23 cellular contexts compared by ENCODE assay signal in the genomic region with DNA sequence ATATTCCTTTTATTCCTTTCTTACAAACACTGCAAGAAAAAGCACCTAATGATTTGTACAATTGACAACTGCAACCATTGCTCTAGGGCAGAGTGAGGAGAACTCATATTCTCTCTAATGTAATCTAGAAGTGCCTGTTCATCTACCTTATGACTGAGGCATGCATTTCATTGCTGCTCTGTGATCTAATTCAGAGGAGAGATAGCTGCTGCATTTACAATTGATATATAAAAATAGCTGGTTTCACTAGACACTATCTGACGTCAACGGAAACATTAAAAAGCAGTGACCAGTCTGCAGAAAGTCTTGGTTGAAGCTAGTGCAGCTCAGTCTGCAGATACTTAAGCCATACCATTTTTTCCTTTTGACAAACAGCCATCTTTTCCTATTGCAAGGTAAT.
"Had no signal": no experiment of that assay in that cellular context is flagged by ENCODE, and none has a peak within 500 bp of the region (broad histone marks: within the 10 kb centered on the region; RNA-seq: fewer than 3 reads in every experiment).

No MANE protein-coding gene starts in this region.

- DNase-seq: colonic mucosa; dermis blood vessel endothelial cell; effector memory CD4-positive, alpha-beta T cell; erythroblast; esophagus squamous epithelium; gastrocnemius medialis; head of caudate nucleus; hippocampal formation; left colon; natural killer cell; occipital lobe; ovary; retina; right lobe of liver; stimulated activated CD4-positive, alpha-beta T cell treated with anti-CD3 and anti-CD28 coated beads, Interleukin-2, amount 100 ng/mL, for 24 hours; stimulated activated CD4-positive, alpha-beta T cell treated with anti-CD3 and anti-CD28 coated beads, Interleukin-4, amount 100 ng/mL, for 24 hours; stimulated activated naive CD8-positive, alpha-beta T cell treated with anti-CD3 and anti-CD28 coated beads, Interleukin-15, Interleukin-2, amounts not matched to agents 100 U/mL and 50 U/mL, for 24 hours; substantia nigra; testis; tibial artery had no signal

- H3K36me3 ChIP-seq: colonic mucosa, esophagus squamous epithelium, gastrocnemius medialis, ovary, right lobe of liver, tibial artery had no signal

- ATAC-seq: gastrocnemius medialis; left colon; natural killer cell; right lobe of liver; stimulated activated effector memory CD8-positive, alpha-beta T cell treated with anti-CD3 and anti-CD28 coated beads, Interleukin-12 subunit alpha, Interleukin-12 subunit beta, amount 100 ng/mL, for 72 hours; stimulated activated naive CD8-positive, alpha-beta T cell treated with anti-CD3 and anti-CD28 coated beads, Interleukin-15, Interleukin-2, amounts not matched to agents 100 U/mL and 50 U/mL, for 24 hours had no signal

- H3K4me3 ChIP-seq: colonic mucosa, esophagus squamous epithelium, gastrocnemius medialis, lung, ovary, right lobe of liver, testis, tibial artery had no signal

- H3K4me1 ChIP-seq: esophagus squamous epithelium, gastrocnemius medialis, right lobe of liver, testis, tibial artery had no signal

- H3K27me3 ChIP-seq: colonic mucosa, esophagus squamous epithelium, gastrocnemius medialis, ovary, right lobe of liver, testis, tibial artery had no signal

- FAIRE-seq: endometrium had no signal

- H3K9me3 ChIP-seq: colonic mucosa, gastrocnemius medialis, ovary, right lobe of liver, testis, tibial artery had no signal

- H3K27ac ChIP-seq: colonic mucosa, esophagus squamous epithelium, gastrocnemius medialis, ovary, right lobe of liver, testis, tibial artery had no signal
